ENCODE assay signal across 26 cellular contexts in the genomic region with DNA sequence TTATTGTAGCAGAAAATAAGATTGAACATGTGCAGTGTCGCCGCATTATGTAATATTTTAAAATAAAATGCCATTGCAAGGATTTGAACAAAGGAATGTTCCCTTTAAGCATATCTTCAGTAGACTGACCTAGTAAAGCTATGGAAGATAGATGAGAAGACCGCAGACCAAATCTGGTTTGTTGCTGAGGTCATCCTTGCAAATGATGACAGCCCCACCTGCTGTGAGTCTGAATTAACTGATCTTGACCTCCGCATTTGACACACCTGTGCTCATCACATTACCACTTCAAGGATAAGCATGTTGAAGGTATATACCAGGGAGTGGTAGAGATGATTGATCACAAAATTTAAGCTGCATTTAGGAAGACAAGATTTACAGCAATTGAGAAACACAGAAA.
"Had no signal": no experiment of that assay in that cellular context is flagged by ENCODE, and none has a peak within 500 bp of the region (broad histone marks: within the 10 kb centered on the region; RNA-seq: fewer than 3 reads in every experiment).

No MANE protein-coding gene starts in this region.

- H3K27ac Mint-ChIP-seq: activated CD4-positive, alpha-beta memory T cell treated with anti-CD3 and anti-CD28 coated beads, Interleukin-2, amount 10 ng/mL, durations not matched to agents 7 days and 5 days; activated CD4-positive, alpha-beta T cell treated with anti-CD3 and anti-CD28 coated beads, Interleukin-2, amount 10 ng/mL, durations not matched to agents 24 days and 14 days; activated naive CD4-positive, alpha-beta T cell treated with anti-CD3 and anti-CD28 coated beads for 36 hours; activated naive CD8-positive, alpha-beta T cell treated with anti-CD3 and anti-CD28 coated beads, Interleukin-2, amount 10 ng/mL, durations not matched to agents 7 days and 5 days; activated T-cell treated with anti-CD3 and anti-CD28 coated beads, Interleukin-2, amount 50 U/mL, for 72 hours; memory B cell; nephron; type B pancreatic cell had no signal

- H3K9me3 Mint-ChIP-seq: activated CD4-positive, alpha-beta memory T cell treated with anti-CD3 and anti-CD28 coated beads, Interleukin-2, amount 10 ng/mL, durations not matched to agents 7 days and 5 days; activated CD4-positive, alpha-beta T cell treated with anti-CD3 and anti-CD28 coated beads, Interleukin-2, amount 10 ng/mL, durations not matched to agents 24 days and 14 days; activated naive CD4-positive, alpha-beta T cell treated with anti-CD3 and anti-CD28 coated beads for 36 hours; activated naive CD8-positive, alpha-beta T cell treated with anti-CD3 and anti-CD28 coated beads, Interleukin-2, amount 10 ng/mL, durations not matched to agents 7 days and 5 days; activated T-cell treated with anti-CD3 and anti-CD28 coated beads, Interleukin-2, amount 50 U/mL, for 72 hours; central memory CD8-positive, alpha-beta T cell; memory B cell; nephron; type B pancreatic cell had no signal

- H3K9me3 ChIP-seq: breast epithelium, neutrophil, ovary, prostate gland, spleen, thoracic aorta, vagina had no signal

- H3K36me3 ChIP-seq: breast epithelium, neutrophil, ovary, prostate gland, spleen, thoracic aorta, vagina had no signal

- H3K36me3 Mint-ChIP-seq: activated naive CD8-positive, alpha-beta T cell treated with anti-CD3 and anti-CD28 coated beads, Interleukin-2, amount 10 ng/mL, durations not matched to agents 7 days and 5 days; memory B cell; type B pancreatic cell had no signal

- H3K4me3 Mint-ChIP-seq: activated CD4-positive, alpha-beta memory T cell treated with anti-CD3 and anti-CD28 coated beads, Interleukin-2, amount 10 ng/mL, durations not matched to agents 7 days and 5 days; activated CD4-positive, alpha-beta T cell treated with anti-CD3 and anti-CD28 coated beads, Interleukin-2, amount 10 ng/mL, durations not matched to agents 24 days and 14 days; activated naive CD4-positive, alpha-beta T cell treated with anti-CD3 and anti-CD28 coated beads for 36 hours; activated naive CD8-positive, alpha-beta T cell treated with anti-CD3 and anti-CD28 coated beads, Interleukin-2, amount 10 ng/mL, durations not matched to agents 7 days and 5 days; activated T-cell treated with anti-CD3 and anti-CD28 coated beads, Interleukin-2, amount 50 U/mL, for 72 hours; central memory CD8-positive, alpha-beta T cell; memory B cell; nephron; type B pancreatic cell had no signal

- H3K27ac ChIP-seq: breast epithelium, foreskin keratinocyte, hepatocyte, neutrophil, ovary, prostate gland, spleen, thoracic aorta, vagina had no signal

- H3K4me2 ChIP-seq: hepatocyte had no signal

- ATAC-seq: activated CD4-positive, CD25-positive, alpha-beta regulatory T cell treated with anti-CD3 and anti-CD28 coated beads, Interleukin-2, amount 50 U/mL, for 24 hours; activated T-cell treated with anti-CD3 and anti-CD28 coated beads, Interleukin-2, amount 50 U/mL, for 72 hours; foreskin keratinocyte; left ventricle myocardium superior had no signal

- H2AFZ ChIP-seq: hepatocyte had no signal

- DNase-seq: activated CD4-positive, alpha-beta memory T cell treated with anti-CD3 and anti-CD28 coated beads, Interleukin-2, amount 10 ng/mL, durations not matched to agents 7 days and 5 days; activated CD4-positive, alpha-beta T cell treated with anti-CD3 and anti-CD28 coated beads, Interleukin-2, amount 10 ng/mL, durations not matched to agents 24 days and 14 days; activated effector memory CD4-positive, alpha-beta T cell treated with Interleukin-2 at 50 U/mL for 16 hours; activated naive CD4-positive, alpha-beta T cell treated with anti-CD3 and anti-CD28 coated beads for 36 hours; activated naive CD8-positive, alpha-beta T cell treated with anti-CD3 and anti-CD28 coated beads, Interleukin-2, amount 10 ng/mL, durations not matched to agents 7 days and 5 days; activated T-cell treated with anti-CD3 and anti-CD28 coated beads, Interleukin-2, amount 50 U/mL, for 72 hours; amniotic stem cell; effector memory CD4-positive, alpha-beta T cell; foreskin keratinocyte; kidney glomerular epithelial cell; left ventricle myocardium superior; ovary; spleen; stimulated activated CD4-positive, alpha-beta T cell treated with anti-CD3 and anti-CD28 coated beads, Interleukin-4, amount 100 ng/mL, for 1 hour; stimulated activated naive CD4-positive, alpha-beta T cell treated with Interleukin-2 at 50 U/mL for 16 hours had no signal

- H3K4me3 ChIP-seq: breast epithelium, hepatocyte, ovary, prostate gland, spleen, thoracic aorta, vagina had no signal

- H3K4me1 Mint-ChIP-seq: activated CD4-positive, alpha-beta memory T cell treated with anti-CD3 and anti-CD28 coated beads, Interleukin-2, amount 10 ng/mL, durations not matched to agents 7 days and 5 days; activated CD4-positive, alpha-beta T cell treated with anti-CD3 and anti-CD28 coated beads, Interleukin-2, amount 10 ng/mL, durations not matched to agents 24 days and 14 days; activated naive CD8-positive, alpha-beta T cell treated with anti-CD3 and anti-CD28 coated beads, Interleukin-2, amount 10 ng/mL, durations not matched to agents 7 days and 5 days; central memory CD8-positive, alpha-beta T cell; memory B cell had no signal

- H3K4me1 ChIP-seq: breast epithelium, foreskin keratinocyte, prostate gland, spleen, vagina had no signal

- H3K79me2 ChIP-seq: hepatocyte had no signal

- H3K27me3 ChIP-seq: breast epithelium, foreskin keratinocyte, hepatocyte, neutrophil, ovary, spleen, vagina had no signal
